Comparison of ENCODE assay signal across 1 cellular context in the genomic region with DNA sequence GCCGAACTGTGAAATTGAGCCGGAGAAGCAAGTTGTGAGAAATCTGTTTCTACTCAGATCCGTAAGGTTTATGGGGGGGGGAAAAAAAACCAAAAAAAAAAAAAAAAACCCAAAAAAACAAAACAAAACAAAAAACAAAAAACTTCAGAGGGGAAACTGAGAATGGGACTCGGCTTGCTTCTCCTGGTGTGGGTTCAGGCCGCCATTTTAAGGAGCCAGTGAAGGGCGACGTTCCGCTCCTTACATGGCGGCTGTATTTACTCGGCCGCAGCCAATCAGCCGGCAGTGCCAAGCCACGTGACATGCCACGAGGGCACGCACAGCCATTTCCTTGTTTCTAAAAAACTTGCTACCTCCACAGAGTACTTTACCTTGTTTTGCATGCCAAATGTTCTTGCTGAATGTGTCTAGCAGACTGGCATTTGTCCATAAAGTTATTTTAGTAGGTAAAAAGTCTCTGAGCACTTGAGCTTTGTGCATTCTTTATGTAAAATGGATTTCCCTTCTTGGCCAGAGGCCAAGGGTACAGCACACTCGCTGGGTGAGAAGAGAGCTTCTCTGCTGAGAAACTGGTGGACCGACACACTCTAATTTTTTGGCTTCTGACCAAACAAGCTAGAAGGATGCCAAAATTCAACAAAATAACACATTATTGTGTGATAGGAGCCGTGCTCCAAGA.
A peak's percentile ranks its signal among the peaks of the same experiment; 100 is the strongest.
TF ChIP-seq lines count a peak whose summit lies in the region.

No MANE protein-coding gene starts in this region.

TF ChIP-seq in HepG2, 621 proteins besides CTCF, POLR2A, EP300 and RAD21 (continued from another document and continues in another):
- TF ChIP-seq, protein P1, sequence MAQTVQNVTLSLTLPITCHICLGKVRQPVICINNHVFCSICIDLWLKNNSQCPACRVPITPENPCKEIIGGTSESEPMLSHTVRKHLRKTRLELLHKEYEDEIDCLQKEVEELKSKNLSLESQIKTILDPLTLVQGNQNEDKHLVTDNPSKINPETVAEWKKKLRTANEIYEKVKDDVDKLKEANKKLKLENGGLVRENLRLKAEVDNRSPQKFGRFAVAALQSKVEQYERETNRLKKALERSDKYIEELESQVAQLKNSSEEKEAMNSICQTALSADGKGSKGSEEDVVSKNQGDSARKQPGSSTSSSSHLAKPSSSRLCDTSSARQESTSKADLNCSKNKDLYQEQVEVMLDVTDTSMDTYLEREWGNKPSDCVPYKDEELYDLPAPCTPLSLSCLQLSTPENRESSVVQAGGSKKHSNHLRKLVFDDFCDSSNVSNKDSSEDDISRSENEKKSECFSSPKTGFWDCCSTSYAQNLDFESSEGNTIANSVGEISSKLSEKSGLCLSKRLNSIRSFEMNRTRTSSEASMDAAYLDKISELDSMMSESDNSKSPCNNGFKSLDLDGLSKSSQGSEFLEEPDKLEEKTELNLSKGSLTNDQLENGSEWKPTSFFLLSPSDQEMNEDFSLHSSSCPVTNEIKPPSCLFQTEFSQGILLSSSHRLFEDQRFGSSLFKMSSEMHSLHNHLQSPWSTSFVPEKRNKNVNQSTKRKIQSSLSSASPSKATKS (CRISPR knock-in tag; IDR thresholded peaks at IDR 0.05): no peak
- TF ChIP-seq SPEN (CRISPR knock-in tag; IDR thresholded peaks at IDR 0.05; ENCODE audit: low read depth) (peak; percentile 50; the same call in 1 of the 2 replicates), DR1 (CRISPR knock-in tag; IDR thresholded peaks at IDR 0.05) (no peak), DRAP1 (CRISPR knock-in tag; IDR thresholded peaks at IDR 0.05) (peak; percentile 25; the same call in 1 of the 2 replicates), SRY (CRISPR knock-in tag; IDR thresholded peaks at IDR 0.05) (no peak), EZH2 (conservative IDR thresholded peaks at IDR 0.05; ENCODE audit: low read depth, low read length) (no peak), BRD4 (CRISPR knock-in tag; IDR thresholded peaks at IDR 0.05) (peak; percentile 51), SNAPC2 (CRISPR knock-in tag; IDR thresholded peaks at IDR 0.05) (no peak), POLR2AphosphoS5 (IDR thresholded peaks at IDR 0.05; ENCODE audit: low read depth, low read length) (peak; percentile 47), PCBP1 (IDR thresholded peaks at IDR 0.05; ENCODE audit: borderline replicate concordance, low read depth, low read length) (no peak), REL (CRISPR knock-in tag; conservative IDR thresholded peaks at IDR 0.05) (no peak), FOXK1 (CRISPR knock-in tag; IDR thresholded peaks at IDR 0.05; ENCODE audit: borderline replicate concordance, low read depth) (peak; percentile 82; the same call in 1 of the 2 replicates), NCOR1 (IDR thresholded peaks at IDR 0.05; ENCODE audit: borderline replicate concordance, low read length) (no peak; the same call in 1 of the 2 replicates), SP2 (CRISPR knock-in tag; IDR thresholded peaks at IDR 0.05) (no peak), BHLHE40 (IDR thresholded peaks at IDR 0.05; ENCODE audit: low read length) (0 out of 2 replicates have a peak, but pooled peaks have one; percentile 40), ZNF354B (CRISPR knock-in tag; IDR thresholded peaks at IDR 0.05) (no peak), NFRKB (IDR thresholded peaks at IDR 0.05) (peak; percentile 85), ZNF350 (CRISPR knock-in tag; IDR thresholded peaks at IDR 0.05; ENCODE audit: borderline replicate concordance, low read depth) (no peak), ZSCAN31 (CRISPR knock-in tag; IDR thresholded peaks at IDR 0.05; ENCODE audit: low read depth) (0 out of 2 replicates have a peak, but pooled peaks have one; percentile 4), ISX (CRISPR knock-in tag; conservative IDR thresholded peaks at IDR 0.05) (no peak), ZNF407 (CRISPR knock-in tag; IDR thresholded peaks at IDR 0.05; ENCODE audit: not compliant biosample characterization) (no peak), HMGA1 (CRISPR knock-in tag; conservative IDR thresholded peaks at IDR 0.05) (no peak), SIN3B (IDR thresholded peaks at IDR 0.05; ENCODE audit: low read length) (no peak), GFI1 (CRISPR knock-in tag; IDR thresholded peaks at IDR 0.05; ENCODE audit: borderline replicate concordance) (0 out of 2 replicates have a peak, but pooled peaks have one; percentile 37), SP4 (CRISPR knock-in tag; IDR thresholded peaks at IDR 0.05) (no peak), STAG1 (CRISPR knock-in tag; IDR thresholded peaks at IDR 0.05) (no peak), GMEB1 (CRISPR knock-in tag; IDR thresholded peaks at IDR 0.05; ENCODE audit: borderline replicate concordance) (peak; percentile 57), RARG (CRISPR knock-in tag; IDR thresholded peaks at IDR 0.05; ENCODE audit: low read depth) (no peak), AGO1 (IDR thresholded peaks at IDR 0.05; ENCODE audit: low read depth, low read length, poor library complexity, severe bottlenecking) (no peak)
- TF ChIP-seq, protein P2, sequence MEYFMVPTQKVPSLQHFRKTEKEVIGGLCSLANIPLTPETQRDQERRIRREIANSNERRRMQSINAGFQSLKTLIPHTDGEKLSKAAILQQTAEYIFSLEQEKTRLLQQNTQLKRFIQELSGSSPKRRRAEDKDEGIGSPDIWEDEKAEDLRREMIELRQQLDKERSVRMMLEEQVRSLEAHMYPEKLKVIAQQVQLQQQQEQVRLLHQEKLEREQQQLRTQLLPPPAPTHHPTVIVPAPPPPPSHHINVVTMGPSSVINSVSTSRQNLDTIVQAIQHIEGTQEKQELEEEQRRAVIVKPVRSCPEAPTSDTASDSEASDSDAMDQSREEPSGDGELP (IDR thresholded peaks at IDR 0.05; ENCODE audit: borderline replicate concordance, low read depth): no peak
- TF ChIP-seq, protein P3, sequence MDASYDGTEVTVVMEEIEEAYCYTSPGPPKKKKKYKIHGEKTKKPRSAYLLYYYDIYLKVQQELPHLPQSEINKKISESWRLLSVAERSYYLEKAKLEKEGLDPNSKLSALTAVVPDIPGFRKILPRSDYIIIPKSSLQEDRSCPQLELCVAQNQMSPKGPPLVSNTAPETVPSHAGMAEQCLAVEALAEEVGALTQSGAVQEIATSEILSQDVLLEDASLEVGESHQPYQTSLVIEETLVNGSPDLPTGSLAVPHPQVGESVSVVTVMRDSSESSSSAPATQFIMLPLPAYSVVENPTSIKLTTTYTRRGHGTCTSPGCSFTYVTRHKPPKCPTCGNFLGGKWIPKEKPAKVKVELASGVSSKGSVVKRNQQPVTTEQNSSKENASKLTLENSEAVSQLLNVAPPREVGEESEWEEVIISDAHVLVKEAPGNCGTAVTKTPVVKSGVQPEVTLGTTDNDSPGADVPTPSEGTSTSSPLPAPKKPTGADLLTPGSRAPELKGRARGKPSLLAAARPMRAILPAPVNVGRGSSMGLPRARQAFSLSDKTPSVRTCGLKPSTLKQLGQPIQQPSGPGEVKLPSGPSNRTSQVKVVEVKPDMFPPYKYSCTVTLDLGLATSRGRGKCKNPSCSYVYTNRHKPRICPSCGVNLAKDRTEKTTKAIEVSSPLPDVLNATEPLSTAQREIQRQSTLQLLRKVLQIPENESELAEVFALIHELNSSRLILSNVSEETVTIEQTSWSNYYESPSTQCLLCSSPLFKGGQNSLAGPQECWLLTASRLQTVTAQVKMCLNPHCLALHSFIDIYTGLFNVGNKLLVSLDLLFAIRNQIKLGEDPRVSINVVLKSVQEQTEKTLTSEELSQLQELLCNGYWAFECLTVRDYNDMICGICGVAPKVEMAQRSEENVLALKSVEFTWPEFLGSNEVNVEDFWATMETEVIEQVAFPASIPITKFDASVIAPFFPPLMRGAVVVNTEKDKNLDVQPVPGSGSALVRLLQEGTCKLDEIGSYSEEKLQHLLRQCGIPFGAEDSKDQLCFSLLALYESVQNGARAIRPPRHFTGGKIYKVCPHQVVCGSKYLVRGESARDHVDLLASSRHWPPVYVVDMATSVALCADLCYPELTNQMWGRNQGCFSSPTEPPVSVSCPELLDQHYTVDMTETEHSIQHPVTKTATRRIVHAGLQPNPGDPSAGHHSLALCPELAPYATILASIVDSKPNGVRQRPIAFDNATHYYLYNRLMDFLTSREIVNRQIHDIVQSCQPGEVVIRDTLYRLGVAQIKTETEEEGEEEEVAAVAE (CRISPR knock-in tag; IDR thresholded peaks at IDR 0.05; ENCODE audit: borderline replicate concordance): no peak
- TF ChIP-seq, protein P4, sequence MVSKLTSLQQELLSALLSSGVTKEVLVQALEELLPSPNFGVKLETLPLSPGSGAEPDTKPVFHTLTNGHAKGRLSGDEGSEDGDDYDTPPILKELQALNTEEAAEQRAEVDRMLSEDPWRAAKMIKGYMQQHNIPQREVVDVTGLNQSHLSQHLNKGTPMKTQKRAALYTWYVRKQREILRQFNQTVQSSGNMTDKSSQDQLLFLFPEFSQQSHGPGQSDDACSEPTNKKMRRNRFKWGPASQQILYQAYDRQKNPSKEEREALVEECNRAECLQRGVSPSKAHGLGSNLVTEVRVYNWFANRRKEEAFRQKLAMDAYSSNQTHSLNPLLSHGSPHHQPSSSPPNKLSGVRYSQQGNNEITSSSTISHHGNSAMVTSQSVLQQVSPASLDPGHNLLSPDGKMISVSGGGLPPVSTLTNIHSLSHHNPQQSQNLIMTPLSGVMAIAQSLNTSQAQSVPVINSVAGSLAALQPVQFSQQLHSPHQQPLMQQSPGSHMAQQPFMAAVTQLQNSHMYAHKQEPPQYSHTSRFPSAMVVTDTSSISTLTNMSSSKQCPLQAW (CRISPR knock-in tag; IDR thresholded peaks at IDR 0.05): no peak
